23 cellular contexts compared by ENCODE assay signal in the genomic region with DNA sequence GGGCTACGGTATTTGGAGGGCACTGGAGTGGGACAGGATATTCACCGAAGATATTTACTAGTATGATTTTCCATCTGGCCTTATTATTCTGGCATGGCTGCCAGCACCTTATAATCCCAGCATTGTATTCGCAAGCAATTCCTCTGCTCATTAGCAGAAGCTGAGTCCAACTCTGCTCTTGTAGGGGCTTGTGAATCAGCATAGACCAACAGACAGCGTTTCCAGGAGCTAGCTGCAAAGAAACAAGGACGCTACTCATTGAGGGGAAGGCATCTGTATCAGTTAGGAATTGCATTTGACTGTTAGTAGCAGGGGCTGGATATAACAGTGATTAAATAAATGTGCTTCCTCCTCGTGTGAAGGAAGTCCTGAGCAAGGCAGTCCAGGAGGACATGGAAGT.
DNase-seq lines count a peak whose midpoint lies in the region; ATAC-seq, FAIRE-seq and TF ChIP-seq lines count a peak whose summit lies in the region.
"Had no signal": no experiment of that assay in that cellular context is flagged by ENCODE, and none has a peak within 500 bp of the region (broad histone marks: within the 10 kb centered on the region; RNA-seq: fewer than 3 reads in every experiment).

No MANE protein-coding gene starts in this region.

- H3K14ac ChIP-seq in mesenchymal stem cell (ENCODE audit: low read length in 2 of 2): no peak overlapping the region

- no peaks in the 10 kb centered on the region for H3K36me3 Mint-ChIP-seq in GM23338 (ENCODE audit: low read depth)
- H3K36me3 Mint-ChIP-seq: CD4-positive, CD25-positive, alpha-beta regulatory T cell had no signal

- H4K20me1 ChIP-seq in GM23338 (replicated peaks; ENCODE audit: insufficient read depth): no peaks in the 10 kb centered on the region
- H4K20me1 ChIP-seq: BLaER1 had no signal

- H2AFZ ChIP-seq in GM23338: 0 out of 2 replicates have a peak overlapping the region, but pooled peaks have one; percentile 30
- no peak overlapping the region for H2AFZ ChIP-seq in mesenchymal stem cell (ENCODE audit: low read depth, low read length)

- TF ChIP-seq CTCF in GM23338 (conservative IDR thresholded peaks at IDR 0.05; ENCODE audit: low read depth in 2 of 2) (no peak), left lung (IDR thresholded peaks at IDR 0.05) (no peak)

- no peak overlapping the region for H2AK5ac ChIP-seq in mesenchymal stem cell (ENCODE audit: low read length, severe bottlenecking)

- no peaks in the 10 kb centered on the region for H3K9me3 Mint-ChIP-seq in GM23338
- H3K9me3 Mint-ChIP-seq: HFFc6 had no signal

- ATAC-seq in GM23338 (no peak), GM18858 (IDR thresholded peaks at IDR 0.05; ENCODE audit: unreplicated experiment) (no peak), left lung (no peak)
- ATAC-seq: A549, HepG2 had no signal

- H3K27ac Mint-ChIP-seq in GM23338: no peak overlapping the region
- H3K27ac Mint-ChIP-seq: CD4-positive, CD25-positive, alpha-beta regulatory T cell; HFFc6 had no signal

- H3K23ac ChIP-seq in mesenchymal stem cell (ENCODE audit: low read length in 2 of 2): no peak overlapping the region

- DNase-seq in GM23338 (ENCODE audit: low spot score): no peak
- DNase-seq in cerebellar cortex (ENCODE audit: low spot score): peak; percentile 28
- no peak for DNase-seq in mesenchymal stem cell
- DNase-seq in retina: peak; percentile 34
- no peak for DNase-seq in NCI-H128 (lab: John Stamatoyannopoulos, UW; ENCODE audit: unreplicated experiment)
- no peak for DNase-seq in H54 (ENCODE audit: insufficient read length, low spot score)
- no peak for DNase-seq in left lung
- DNase-seq: Calu3; CD4-positive, CD25-positive, alpha-beta regulatory T cell; DMS153; DMS79 treated with DMSO at 0.1 percent for 48 hours; EL; HCEC 1CT; HFFc6 had no signal

- no peak overlapping the region for H3K4me3 Mint-ChIP-seq in GM23338
- H3K4me3 Mint-ChIP-seq: CD4-positive, CD25-positive, alpha-beta regulatory T cell; HFFc6 had no signal

- peak overlapping the region; percentile 35 for H4K8ac ChIP-seq in mesenchymal stem cell (ENCODE audit: low read length)

- no peak overlapping the region for H3K4me2 ChIP-seq in GM23338
- no peak overlapping the region for H3K4me2 ChIP-seq in mesenchymal stem cell (ENCODE audit: low read length, poor library complexity, severe bottlenecking)
- H3K4me2 ChIP-seq: A549, BLaER1 had no signal

- H3K4me1 ChIP-seq in GM23338 (ENCODE audit: insufficient read depth) (peaks cover 15% of the 10 kb centered on the region), mesenchymal stem cell (ENCODE audit: control insufficient read depth, insufficient read depth, low read depth, low read length) (peaks cover 5% of the 10 kb centered on the region), left lung (peaks cover 6 to 9% of the 10 kb centered on the region in 2 donors)
- H3K4me1 ChIP-seq: BLaER1 had no signal

- H3K79me2 ChIP-seq in GM23338 (replicated peaks; ENCODE audit: insufficient read depth): no peaks in the 10 kb centered on the region

- H3F3A ChIP-seq in GM23338 (replicated peaks; ENCODE audit: low read depth): no peaks in the 10 kb centered on the region

- H3K4me3 ChIP-seq in GM23338 (no peak overlapping the region), mesenchymal stem cell (ENCODE audit: insufficient read depth in 1 of 2, low read depth in 1 of 2, low read length in 2 of 2) (no peak overlapping the region), left lung (no peak overlapping the region)
- H3K4me3 ChIP-seq: A549, BLaER1 had no signal

- H3K4ac ChIP-seq in mesenchymal stem cell (ENCODE audit: low read depth in 1 of 2, low read length in 2 of 2): peak overlapping the region in 1 of 2 experiments; percentile 17

- H3K9ac ChIP-seq in mesenchymal stem cell (ENCODE audit: low read length): no peak overlapping the region
- H3K9ac ChIP-seq: BLaER1 had no signal

- FAIRE-seq in H54 (lab: Jason Lieb, UNC): no peak
- FAIRE-seq: A549, G401.6, GM12892, GM19239, H1, HepG2, HTR-8/SVneo had no signal

- peaks cover 9% of the 10 kb centered on the region; the same call in 1 of the 2 replicates for H3K9me2 ChIP-seq in GM23338 (ENCODE audit: insufficient read depth)

- H2BK5ac ChIP-seq in mesenchymal stem cell (ENCODE audit: low read depth, low read length, poor library complexity, severe bottlenecking): no peak overlapping the region

- no peaks in the 10 kb centered on the region for H3K36me3 ChIP-seq in GM23338 (ENCODE audit: insufficient read depth)
- no peaks in the 10 kb centered on the region for H3K36me3 ChIP-seq in mesenchymal stem cell (ENCODE audit: control insufficient read depth in 1 of 2, insufficient read depth in 2 of 2, low read depth in 1 of 2, low read length in 2 of 2)
- H3K36me3 ChIP-seq in left lung: no peaks in the 10 kb centered on the region
- H3K36me3 ChIP-seq: BLaER1 had no signal

- WGBS in mesenchymal stem cell: 93% methylated on average over 6 of the region's 6 CpGs

- H3K27me3 ChIP-seq in GM23338 (ENCODE audit: insufficient read depth): no peaks in the 10 kb centered on the region
- H3K27me3 ChIP-seq in mesenchymal stem cell (ENCODE audit: control insufficient read depth in 1 of 2, insufficient read depth in 1 of 2, low read length in 2 of 2): no peaks in the 10 kb centered on the region
- no peaks in the 10 kb centered on the region for H3K27me3 ChIP-seq in left lung
- H3K27me3 ChIP-seq: BLaER1 had no signal

- no peak for TF ChIP-seq POLR2A in H54 (IDR thresholded peaks at IDR 0.05; ENCODE audit: low read depth, low read length)

- H3K27ac ChIP-seq in GM23338 (ENCODE audit: low read depth) (no peak overlapping the region), mesenchymal stem cell (ENCODE audit: low read length, poor library complexity, severe bottlenecking) (no peak overlapping the region), left lung (no peak overlapping the region)
- H3K27ac ChIP-seq: A549, BLaER1 had no signal

- intact Hi-C loops in left lung (cut with DNase I): no loop called here

- H2BK120ac ChIP-seq in mesenchymal stem cell (ENCODE audit: low read depth, low read length): no peak overlapping the region

- H2BK15ac ChIP-seq in mesenchymal stem cell (ENCODE audit: low read depth, poor library complexity, severe bottlenecking): no peak overlapping the region

- no peaks in the 10 kb centered on the region for H3K79me1 ChIP-seq in mesenchymal stem cell (replicated peaks; ENCODE audit: low read length, poor library complexity, severe bottlenecking)

- H4K91ac ChIP-seq in mesenchymal stem cell (ENCODE audit: low read length): no peak overlapping the region

- peak overlapping the region in 1 of 2 experiments; percentile 18 for H2BK12ac ChIP-seq in mesenchymal stem cell (ENCODE audit: low read length in 2 of 2)

- H3K4me1 Mint-ChIP-seq in GM23338: peaks cover 18% of the 10 kb centered on the region
- H3K4me1 Mint-ChIP-seq: CD4-positive, CD25-positive, alpha-beta regulatory T cell had no signal

- H3K18ac ChIP-seq in mesenchymal stem cell (ENCODE audit: low read depth in 1 of 2, low read length in 2 of 2): peak overlapping the region in 1 of 2 experiments; percentile 73

- H3K9me3 ChIP-seq in mesenchymal stem cell (ENCODE audit: control insufficient read depth, low read length) (no peaks in the 10 kb centered on the region), left lung (no peaks in the 10 kb centered on the region)
- H3K9me3 ChIP-seq: A549, BLaER1 had no signal

- H3K27me3 Mint-ChIP-seq in GM23338 (ENCODE audit: insufficient read depth, low read depth, poor library complexity): peaks cover 2% of the 10 kb centered on the region

TF ChIP-seq in GM23338, 12 proteins besides CTCF, POLR2A, EP300 and RAD21:
- no peak for TF ChIP-seq ZNF114 (CRISPR knock-in tag; IDR thresholded peaks at IDR 0.05)

Comparison
In these comparisons a context has a peak if more than half of its experiments do, and no peak if none do; other contexts are left out.
1. DNase-seq: peak in cerebellar cortex (single experiment) and retina (single experiment); none in GM23338 (single experiment), mesenchymal stem cell (single experiment), NCI-H128 (single experiment), H54 (single experiment) and left lung (0 of 2).